ENCODE assay signal across 10 cellular contexts in genomic region chr15:96341465-96342142, GRCh38. TPM values are rescaled to one million over a fixed set of nuclear protein-coding genes. Genes with fewer than 3 reads are reported as not detected.
DNase-seq lines count a peak whose midpoint lies in the region; ATAC-seq and TF ChIP-seq lines count a peak whose summit lies in the region.
"Had no signal": no experiment of that assay in that cellular context is flagged by ENCODE, and none has a peak within 500 bp of the region (broad histone marks: within the 10 kb centered on the region; RNA-seq: fewer than 3 reads in every experiment).

No MANE protein-coding gene starts in this region.

- H3K9me3 ChIP-seq in right lobe of liver (no peaks in the 10 kb centered on the region), stomach (no peaks in the 10 kb centered on the region)

- no peaks in the 10 kb centered on the region for H4K20me1 ChIP-seq in KMS-11 (ENCODE audit: insufficient read depth)

- peaks cover 21% of the 10 kb centered on the region; the same call in 1 of the 2 replicates for H3K79me2 ChIP-seq in KMS-11 (ENCODE audit: insufficient read depth, low read depth)

- intact Hi-C loops in dorsolateral prefrontal cortex (cut with DNase I) = loop anchor here in 1 of 2 donors (5.0 to 10.0 kb wide), 2 partner anchors 1084 to 1667 kb away; no protein-coding TSS in a partner anchor
- intact Hi-C loops in right lobe of liver (cut with DNase I) = loop anchor here in 1 of 2 donors (10.0 kb wide), 1 partner anchor 157 kb away; no protein-coding TSS in a partner anchor
- intact Hi-C loops in stomach (cut with DNase I; ENCODE audit: low total_unique reads) = no loop called here

- H3K4me1 ChIP-seq in KMS-11 (ENCODE audit: low read depth, poor library complexity, severe bottlenecking) = peaks cover 31% of the 10 kb centered on the region
- peaks cover 0 to 12% (median 3%) of the 10 kb centered on the region in 4 donors for H3K4me1 ChIP-seq in right lobe of liver
- H3K4me1 ChIP-seq in stomach = peaks cover 25 to 51% (median 33%) of the 10 kb centered on the region in 4 donors

- H3K27ac ChIP-seq in KMS-11 (peak overlapping the region; percentile 97), dorsolateral prefrontal cortex (peak overlapping the region in 49 of 59 donors; percentile 25 to 94 (median 77)), right lobe of liver (peak overlapping the region; percentile 90 to 97 (median 91)), stomach (peak overlapping the region; percentile 96 to 97 (median 97))

- peak overlapping the region; percentile 73 for H2AFZ ChIP-seq in KMS-11 (ENCODE audit: low read depth)

- DNase-seq in dorsolateral prefrontal cortex (no peak), right lobe of liver (peak in 1 of 3 donors; percentile 40), stomach (no peak), NCI-H2081 (lab: John Stamatoyannopoulos, UW) (no peak), NCI-H2171 (lab: John Stamatoyannopoulos, UW) (no peak), NCI-H1436 (lab: John Stamatoyannopoulos, UW) (no peak)
- DNase-seq: SHP77 treated with DMSO at 0.1 percent for 48 hours; stimulated activated CD4-positive, alpha-beta T cell treated with anti-CD3 and anti-CD28 coated beads, Interleukin-15, amount 100 ng/mL, for 24 hours had no signal

- H3K4me3 ChIP-seq in KMS-11 (IDR thresholded peaks at IDR 0.05; ENCODE audit: insufficient read depth, low read depth, low read length) = no peak overlapping the region
- peak overlapping the region in 56 of 59 donors; percentile 11 to 72 (median 50) for H3K4me3 ChIP-seq in dorsolateral prefrontal cortex
- peak overlapping the region; percentile 60 to 73 (median 68) for H3K4me3 ChIP-seq in right lobe of liver
- peak overlapping the region; percentile 80 to 89 (median 88) for H3K4me3 ChIP-seq in stomach

- peak overlapping the region; percentile 98 for H3K9ac ChIP-seq in KMS-11

- peak overlapping the region; percentile 96 for H3K4me2 ChIP-seq in KMS-11

- no peaks in the 10 kb centered on the region for H3K36me3 ChIP-seq in KMS-11 (ENCODE audit: insufficient read depth)
- H3K36me3 ChIP-seq in right lobe of liver = no peaks in the 10 kb centered on the region
- peaks cover 0 to 19% (median 11%) of the 10 kb centered on the region in 4 donors for H3K36me3 ChIP-seq in stomach

- 31% methylated on average over 17 of the region's 37 CpGs for WGBS in right lobe of liver (ENCODE audit: insufficient coverage, low coverage, low lambda C conversion rate, missing lambda C conversion rate)
- WGBS in stomach, 5 donors = 7 to 21% (median 11%) methylated on average over 21 to 37 of the region's 37 CpGs

- no peak for TF ChIP-seq EP300 in stomach (IDR thresholded peaks at IDR 0.05)

- H3K27me3 ChIP-seq in KMS-11 (ENCODE audit: insufficient read depth, low read depth) (no peaks in the 10 kb centered on the region), dorsolateral prefrontal cortex (peaks cover 7 to 100% (median 96%) of the 10 kb centered on the region in 45 donors), right lobe of liver (no peaks in the 10 kb centered on the region), stomach (peaks cover 0 to 65% (median 5%) of the 10 kb centered on the region in 3 donors)

- ATAC-seq in right lobe of liver = no peak
- ATAC-seq in HG02938 (IDR thresholded peaks at IDR 0.05; ENCODE audit: unreplicated experiment) = no peak

- TF ChIP-seq CTCF in KMS-11 (conservative IDR thresholded peaks at IDR 0.05; ENCODE audit: low read depth, low read length) (no peak), dorsolateral prefrontal cortex (IDR thresholded peaks at IDR 0.05 in 54 of 56, conservative IDR thresholded peaks at IDR 0.05 in 2 of 56; ENCODE audit: low read depth in 1 of 56, partially characterized antibody in 56 of 56) (no peak), right lobe of liver (IDR thresholded peaks at IDR 0.05) (no peak), stomach (IDR thresholded peaks at IDR 0.05) (no peak)

- TF ChIP-seq POLR2A in right lobe of liver (IDR thresholded peaks at IDR 0.05) (no peak), stomach (IDR thresholded peaks at IDR 0.05) (no peak)

RNA-seq across cellular contexts. Expression of gene NR2F2, which starts 11.1 kb away (rescaled TPM):
- total RNA-seq in dorsolateral prefrontal cortex = 10 to 100 TPM in 65 of 120 experiments, 1 to 10 TPM in 55; 3.1 to 36.0 (median 10.5) TPM
- total RNA-seq in right lobe of liver = 10 to 100 TPM; 11.6 to 30.0 (median 20.7) TPM
- 10 to 100 TPM; 36.8 to 96.2 (median 63.0) TPM for total RNA-seq in stomach
- polyA plus RNA-seq in stomach = 10 to 100 TPM; 30.9 to 47.4 (median 39.7) TPM
